In the genomic region with DNA sequence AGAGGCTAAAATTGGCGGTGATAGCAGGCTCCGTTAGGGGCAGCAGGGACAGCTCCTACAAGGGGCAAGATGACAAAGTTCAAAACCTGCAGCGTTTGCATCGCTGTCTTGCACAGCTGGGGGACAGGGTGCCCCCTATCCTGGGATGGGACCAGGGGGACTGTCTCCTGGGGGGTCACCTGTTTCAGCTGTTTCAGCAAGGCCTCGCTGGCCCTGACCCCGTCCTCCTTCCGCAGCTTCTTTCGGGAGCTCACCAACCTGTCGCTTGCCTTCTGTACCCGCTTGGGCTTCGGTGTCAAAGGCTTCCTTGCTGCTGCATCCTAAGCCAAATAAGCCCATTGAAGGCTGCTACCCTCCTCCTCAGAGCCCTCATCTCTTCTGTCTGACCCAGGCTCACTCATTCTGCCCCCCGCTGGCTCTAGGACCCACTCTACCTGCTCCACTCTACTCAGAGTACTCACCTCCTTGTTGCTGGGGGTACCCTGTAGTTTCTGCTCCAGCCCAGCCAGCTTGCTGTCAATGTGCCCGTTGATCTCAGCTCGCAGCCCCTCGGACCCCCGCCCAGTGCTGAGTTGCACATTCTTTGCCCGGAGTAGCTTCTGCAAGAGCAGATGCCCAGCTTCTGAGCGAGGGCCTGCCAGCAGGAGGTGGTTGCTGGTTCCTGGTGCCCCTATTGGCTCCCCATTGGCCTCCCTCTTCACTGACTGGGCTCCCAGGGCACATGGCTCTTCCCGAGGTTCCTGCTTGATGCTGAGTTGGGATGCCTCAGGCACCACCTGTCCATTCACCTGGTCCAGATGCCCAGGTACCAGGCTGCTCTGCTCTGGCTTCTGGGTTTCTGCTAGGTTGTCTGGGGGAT, we compare ENCODE assay signal across 27 cellular contexts. TPM values are rescaled to one million over a fixed set of nuclear protein-coding genes. Genes with fewer than 3 reads are reported as not detected.
A peak's percentile ranks its signal among the peaks of the same experiment; 100 is the strongest.
DNase-seq lines count a peak whose midpoint lies in the region; ATAC-seq, FAIRE-seq and TF ChIP-seq lines count a peak whose summit lies in the region.
"Had no signal": no experiment of that assay in that cellular context is flagged by ENCODE, and none has a peak within 500 bp of the region (broad histone marks: within the 10 kb centered on the region; RNA-seq: fewer than 3 reads in every experiment).

No MANE protein-coding gene starts in this region.

- CTCF ChIA-PET in activated naive CD4-positive, alpha-beta T cell treated with anti-CD3 and anti-CD28 coated beads, Interleukin-2, amount 10 ng/mL, durations not matched to agents 7 days and 5 days (lab: Charles Lee) = interaction anchor here (0.7 to 2.4 kb wide), 4 partner anchors 10 to 13 kb away, joined by 3 to 22 read pairs (median 6); no protein-coding TSS in a partner anchor
- CTCF ChIA-PET in activated naive CD4-positive, alpha-beta T cell treated with anti-CD3 and anti-CD28 coated beads for 36 hours (lab: Charles Lee) = interaction anchor here (1.0 to 1.3 kb wide), 5 partner anchors 11 to 99 kb away, joined by 3 read pairs; no protein-coding TSS in a partner anchor

- FAIRE-seq in small intestine (lab: Jason Lieb, UNC) = no peak
- FAIRE-seq: islet of Langerhans had no signal

- H3K27me3 Mint-ChIP-seq in activated naive CD4-positive, alpha-beta T cell treated with anti-CD3 and anti-CD28 coated beads, Interleukin-2, amount 10 ng/mL, durations not matched to agents 7 days and 5 days = no peaks in the 10 kb centered on the region
- no peaks in the 10 kb centered on the region for H3K27me3 Mint-ChIP-seq in activated naive CD4-positive, alpha-beta T cell treated with anti-CD3 and anti-CD28 coated beads for 36 hours (ENCODE audit: low read depth)
- peaks cover 22% of the 10 kb centered on the region for H3K27me3 Mint-ChIP-seq in endothelial cell (ENCODE audit: unreplicated experiment)
- H3K27me3 Mint-ChIP-seq in stimulated activated memory B cell treated with anti-CD40 and anti-IgM and Interleukin-4, amounts not matched to agents 10 μg/mL and 1 μg/mL and 100 μg/mL, for 72 hours = no peaks in the 10 kb centered on the region
- H3K27me3 Mint-ChIP-seq: dendritic cell treated with granulocyte-macrophage colony-stimulating factor and Interleukin-4, amounts not matched to agents 40 ng/mL and 50 ng/mL, for 4 days; T-cell had no signal

- WGBS in psoas muscle, 3 donors = 90 to 91% (median 91%) methylated on average over 19 of the region's 19 CpGs
- 92 to 95% (median 95%) methylated on average over 19 of the region's 19 CpGs for WGBS in small intestine, 3 donors

- peaks cover 4% of the 10 kb centered on the region for H3K4me1 Mint-ChIP-seq in activated naive CD4-positive, alpha-beta T cell treated with anti-CD3 and anti-CD28 coated beads, Interleukin-2, amount 10 ng/mL, durations not matched to agents 7 days and 5 days
- no peaks in the 10 kb centered on the region for H3K4me1 Mint-ChIP-seq in activated naive CD4-positive, alpha-beta T cell treated with anti-CD3 and anti-CD28 coated beads for 36 hours (ENCODE audit: low read depth)
- no peaks in the 10 kb centered on the region for H3K4me1 Mint-ChIP-seq in endothelial cell (ENCODE audit: unreplicated experiment)
- no peaks in the 10 kb centered on the region for H3K4me1 Mint-ChIP-seq in stimulated activated memory B cell treated with anti-CD40 and anti-IgM and Interleukin-4, amounts not matched to agents 10 μg/mL and 1 μg/mL and 100 μg/mL, for 72 hours
- H3K4me1 Mint-ChIP-seq: GM23338, T-cell had no signal

- no peaks in the 10 kb centered on the region for H3K27me3 ChIP-seq in psoas muscle (ENCODE audit: insufficient read depth in 3 of 3, low read length in 2 of 3)
- no peaks in the 10 kb centered on the region for H3K27me3 ChIP-seq in small intestine (ENCODE audit: control insufficient read depth in 2 of 2, insufficient read depth in 2 of 2, low read length in 2 of 2)
- H3K27me3 ChIP-seq: BLaER1 treated with 17β-estradiol and CSF1 and Interleukin-3, amounts not matched to agents 10 nM and 100 nM; sigmoid colon had no signal

- no peak overlapping the region for H3K4me3 ChIP-seq in psoas muscle
- no peak overlapping the region for H3K4me3 ChIP-seq in small intestine (ENCODE audit: low read depth in 1 of 2, low read length in 2 of 2)
- H3K4me3 ChIP-seq: BLaER1 treated with 17β-estradiol and CSF1 and Interleukin-3, amounts not matched to agents 10 nM and 100 nM; GM23338; lung; sigmoid colon had no signal

- no peaks in the 10 kb centered on the region for H3K9me3 Mint-ChIP-seq in activated naive CD4-positive, alpha-beta T cell treated with anti-CD3 and anti-CD28 coated beads, Interleukin-2, amount 10 ng/mL, durations not matched to agents 7 days and 5 days
- no peaks in the 10 kb centered on the region for H3K9me3 Mint-ChIP-seq in activated naive CD4-positive, alpha-beta T cell treated with anti-CD3 and anti-CD28 coated beads for 36 hours
- no peaks in the 10 kb centered on the region for H3K9me3 Mint-ChIP-seq in endothelial cell (ENCODE audit: unreplicated experiment)
- no peaks in the 10 kb centered on the region for H3K9me3 Mint-ChIP-seq in stimulated activated memory B cell treated with anti-CD40 and anti-IgM and Interleukin-4, amounts not matched to agents 10 μg/mL and 1 μg/mL and 100 μg/mL, for 72 hours
- H3K9me3 Mint-ChIP-seq: dendritic cell treated with granulocyte-macrophage colony-stimulating factor and Interleukin-4, amounts not matched to agents 40 ng/mL and 50 ng/mL, for 4 days; GM23338; T-cell had no signal

- H3K4me1 ChIP-seq in psoas muscle (no peaks in the 10 kb centered on the region), small intestine (ENCODE audit: control insufficient read depth in 2 of 2, insufficient read depth in 1 of 2, low read depth in 1 of 2, low read length in 1 of 2) (no peaks in the 10 kb centered on the region)

- H3K9me3 ChIP-seq in psoas muscle (no peaks in the 10 kb centered on the region), small intestine (ENCODE audit: control insufficient read depth, low read depth) (no peaks in the 10 kb centered on the region)
- H3K9me3 ChIP-seq: BLaER1 treated with 17β-estradiol and CSF1 and Interleukin-3, amounts not matched to agents 10 nM and 100 nM; sigmoid colon had no signal

- intact Hi-C loops in activated naive CD4-positive, alpha-beta T cell treated with anti-CD3 and anti-CD28 coated beads for 36 hours (cut with micrococcal nuclease) = no loop called here
- intact Hi-C loops in psoas muscle (cut with DNase I) = no loop called here

- no peak for TF ChIP-seq CTCF in endothelial cell (IDR thresholded peaks at IDR 0.05; ENCODE audit: unreplicated experiment)
- TF ChIP-seq CTCF in psoas muscle (IDR thresholded peaks at IDR 0.05) = no peak

- no peak overlapping the region for H3K27ac ChIP-seq in psoas muscle
- H3K27ac ChIP-seq in small intestine (ENCODE audit: low read depth in 1 of 2, low read length in 1 of 2) = no peak overlapping the region
- H3K27ac ChIP-seq: BLaER1 treated with 17β-estradiol and CSF1 and Interleukin-3, amounts not matched to agents 10 nM and 100 nM; KMS-11; sigmoid colon had no signal

- peaks cover 45% of the 10 kb centered on the region for H3K36me3 Mint-ChIP-seq in activated naive CD4-positive, alpha-beta T cell treated with anti-CD3 and anti-CD28 coated beads, Interleukin-2, amount 10 ng/mL, durations not matched to agents 7 days and 5 days
- H3K36me3 Mint-ChIP-seq in activated naive CD4-positive, alpha-beta T cell treated with anti-CD3 and anti-CD28 coated beads for 36 hours (ENCODE audit: low read depth) = peaks cover 29% of the 10 kb centered on the region
- H3K36me3 Mint-ChIP-seq in endothelial cell (ENCODE audit: low read depth, unreplicated experiment) = peaks cover 57% of the 10 kb centered on the region
- H3K36me3 Mint-ChIP-seq in stimulated activated memory B cell treated with anti-CD40 and anti-IgM and Interleukin-4, amounts not matched to agents 10 μg/mL and 1 μg/mL and 100 μg/mL, for 72 hours = peaks cover 60% of the 10 kb centered on the region

- no peak for DNase-seq in activated naive CD4-positive, alpha-beta T cell treated with anti-CD3 and anti-CD28 coated beads, Interleukin-2, amount 10 ng/mL, durations not matched to agents 7 days and 5 days
- no peak for DNase-seq in activated naive CD4-positive, alpha-beta T cell treated with anti-CD3 and anti-CD28 coated beads for 36 hours
- no peak for DNase-seq in endothelial cell (ENCODE audit: low spot score)
- no peak for DNase-seq in psoas muscle
- no peak for DNase-seq in small intestine
- DNase-seq: activated CD4-positive, alpha-beta T cell treated with anti-CD3 and anti-CD28 coated beads, Interleukin-2, amount 50 U/mL, for 48 hours; activated naive CD4-positive, alpha-beta T cell; amygdala; NCI-H1417 treated with DMSO at 0.1 percent for 48 hours; NCI-H2081 treated with DMSO at 0.1 percent for 48 hours; NCI-H446; SHP77 treated with DMSO at 0.1 percent for 48 hours; sigmoid colon; T-cell had no signal

- H3K4me3 Mint-ChIP-seq in activated naive CD4-positive, alpha-beta T cell treated with anti-CD3 and anti-CD28 coated beads, Interleukin-2, amount 10 ng/mL, durations not matched to agents 7 days and 5 days = no peak overlapping the region
- no peak overlapping the region for H3K4me3 Mint-ChIP-seq in activated naive CD4-positive, alpha-beta T cell treated with anti-CD3 and anti-CD28 coated beads for 36 hours
- H3K4me3 Mint-ChIP-seq in endothelial cell (ENCODE audit: unreplicated experiment) = peak overlapping the region; percentile 39
- H3K4me3 Mint-ChIP-seq in stimulated activated memory B cell treated with anti-CD40 and anti-IgM and Interleukin-4, amounts not matched to agents 10 μg/mL and 1 μg/mL and 100 μg/mL, for 72 hours = no peak overlapping the region
- H3K4me3 Mint-ChIP-seq: dendritic cell treated with granulocyte-macrophage colony-stimulating factor and Interleukin-4, amounts not matched to agents 40 ng/mL and 50 ng/mL, for 4 days; GM23338; T-cell had no signal

- H3K36me3 ChIP-seq in psoas muscle (ENCODE audit: insufficient read depth in 1 of 2, low read depth in 1 of 2) = peaks cover 8 to 100% of the 10 kb centered on the region in 2 donors
- H3K36me3 ChIP-seq in small intestine (ENCODE audit: control insufficient read depth in 2 of 2, insufficient read depth in 2 of 2, low read length in 2 of 2) = peaks cover 25% of the 10 kb centered on the region in 2 donors

- H3K27ac Mint-ChIP-seq in activated naive CD4-positive, alpha-beta T cell treated with anti-CD3 and anti-CD28 coated beads, Interleukin-2, amount 10 ng/mL, durations not matched to agents 7 days and 5 days = peak overlapping the region; percentile 37
- no peak overlapping the region for H3K27ac Mint-ChIP-seq in activated naive CD4-positive, alpha-beta T cell treated with anti-CD3 and anti-CD28 coated beads for 36 hours
- no peak overlapping the region for H3K27ac Mint-ChIP-seq in endothelial cell (ENCODE audit: unreplicated experiment)
- H3K27ac Mint-ChIP-seq in stimulated activated memory B cell treated with anti-CD40 and anti-IgM and Interleukin-4, amounts not matched to agents 10 μg/mL and 1 μg/mL and 100 μg/mL, for 72 hours = peak overlapping the region; percentile 55
- H3K27ac Mint-ChIP-seq: dendritic cell treated with granulocyte-macrophage colony-stimulating factor and Interleukin-4, amounts not matched to agents 40 ng/mL and 50 ng/mL, for 4 days; GM23338 had no signal

- no peak for ATAC-seq in stimulated activated memory B cell treated with anti-CD40 and anti-IgM and Interleukin-4, amounts not matched to agents 10 μg/mL and 1 μg/mL and 100 μg/mL, for 72 hours
- ATAC-seq in psoas muscle = no peak
- ATAC-seq in GM19351 (IDR thresholded peaks at IDR 0.05; ENCODE audit: unreplicated experiment) = no peak
- ATAC-seq: GM23338, Panc1 had no signal

RNA-seq across cellular contexts. Expression of a gene that starts 12.4 kb away (rescaled TPM):
- 10 to 100 TPM; 49.4 to 50.9 TPM for total RNA-seq in activated naive CD4-positive, alpha-beta T cell treated with anti-CD3 and anti-CD28 coated beads for 36 hours
- 49.7 TPM for polyA plus RNA-seq in PFSK-1 (2012; ENCODE audit: insufficient read length, low read depth)
- total RNA-seq in endothelial cell (ENCODE audit: unreplicated experiment) (24.0 TPM), psoas muscle (10 to 100 TPM; 49.5 to 91.6 (median 70.6) TPM)
- polyA plus RNA-seq in psoas muscle (100 to 1,000 TPM in 1 of 3 donors, 10 to 100 TPM in 2; 67.5 to 105 (median 86.5) TPM), small intestine (10 to 100 TPM; 50.0 to 60.6 (median 60.5) TPM)

RNA-seq across cellular contexts. Expression of a gene that starts 29.7 kb away (rescaled TPM):
- total RNA-seq in activated naive CD4-positive, alpha-beta T cell treated with anti-CD3 and anti-CD28 coated beads for 36 hours = 10 to 100 TPM; 44.9 to 49.0 TPM
- 54.1 TPM for polyA plus RNA-seq in PFSK-1 (2012; ENCODE audit: insufficient read length, low read depth)
- total RNA-seq in endothelial cell (ENCODE audit: unreplicated experiment) (135 TPM), psoas muscle (10 to 100 TPM; 62.6 to 69.8 (median 65.1) TPM)
- polyA plus RNA-seq in psoas muscle (10 to 100 TPM; 10.8 to 65.8 (median 13.9) TPM), small intestine (10 to 100 TPM in 2 of 3 donors, 1 to 10 TPM in 1; 5.4 to 34.8 (median 10.7) TPM)

RNA-seq across cellular contexts. Expression of a gene that starts 31.8 kb away (rescaled TPM):
- total RNA-seq in activated naive CD4-positive, alpha-beta T cell treated with anti-CD3 and anti-CD28 coated beads for 36 hours = under 1 TPM; 0.20 to 0.21 TPM
- 1.4 TPM for polyA plus RNA-seq in PFSK-1 (2012; ENCODE audit: insufficient read length, low read depth)
- total RNA-seq in endothelial cell (ENCODE audit: unreplicated experiment) (0.10 TPM), psoas muscle (100 to 1,000 TPM in 2 of 4 donors, 10 to 100 TPM in 2; 11.2 to 485 (median 123) TPM)
- polyA plus RNA-seq in psoas muscle (100 to 1,000 TPM in 1 of 3 donors, 10 to 100 TPM in 2; 43.0 to 126 (median 72.6) TPM), small intestine (under 1 TPM in 2 of 3 donors, not detected in 1; 0.16 to 0.22 TPM)
- polyA plus RNA-seq: GM23338 had no signal

RNA-seq across cellular contexts. Expression of a gene that starts 38.8 kb away (rescaled TPM):
- 10 to 100 TPM; 11.8 to 15.2 TPM for total RNA-seq in activated naive CD4-positive, alpha-beta T cell treated with anti-CD3 and anti-CD28 coated beads for 36 hours
- 16.5 TPM for polyA plus RNA-seq in PFSK-1 (2012; ENCODE audit: insufficient read length, low read depth)
- total RNA-seq in endothelial cell (ENCODE audit: unreplicated experiment) (3.2 TPM), psoas muscle (under 1 TPM in 1 of 4 donors, not detected in 3; 0.97 TPM)
- polyA plus RNA-seq in psoas muscle (1 to 10 TPM in 1 of 3 donors, under 1 TPM in 2; 0.21 to 1.2 (median 0.57) TPM), small intestine (1 to 10 TPM in 2 of 3 donors, not detected in 1; 1.2 to 1.4 TPM)
- total RNA-seq: ureter had no signal

RNA-seq across cellular contexts. Expression of a gene that starts 52.8 kb away (rescaled TPM):
- not detected for total RNA-seq in activated naive CD4-positive, alpha-beta T cell treated with anti-CD3 and anti-CD28 coated beads for 36 hours
- polyA plus RNA-seq in PFSK-1 (2012; ENCODE audit: insufficient read length, low read depth) = not detected
- total RNA-seq in endothelial cell (ENCODE audit: unreplicated experiment) (not detected), psoas muscle (not detected)
- polyA plus RNA-seq in psoas muscle (not detected), small intestine (not detected)
- total RNA-seq: GM23338, HT1080, sigmoid colon, ureter had no signal
- polyA plus RNA-seq: GM23338, neural cell had no signal

Comparison
In these comparisons a context has a peak if more than half of its experiments do, and no peak if none do; other contexts are left out.
1. H3K27ac Mint-ChIP-seq: peak in activated naive CD4-positive, alpha-beta T cell treated with anti-CD3 and anti-CD28 coated beads, Interleukin-2, amount 10 ng/mL, durations not matched to agents 7 days and 5 days (single experiment) and stimulated activated memory B cell treated with anti-CD40 and anti-IgM and Interleukin-4, amounts not matched to agents 10 μg/mL and 1 μg/mL and 100 μg/mL, for 72 hours (single experiment); none in activated naive CD4-positive, alpha-beta T cell treated with anti-CD3 and anti-CD28 coated beads for 36 hours (single experiment) and endothelial cell (single experiment).
2. RNA of a gene that starts 31.8 kb away (total RNA-seq): 11.2 to 485 TPM in psoas muscle; 0.20 to 0.21 TPM in activated naive CD4-positive, alpha-beta T cell treated with anti-CD3 and anti-CD28 coated beads for 36 hours and 0.10 TPM in endothelial cell (single experiment); every median in the first group is over 10 times any median in the second.